8 cellular contexts compared by ENCODE assay signal in genomic region chr5:142888469-142889085, GRCh38.
A peak's percentile ranks its signal among the peaks of the same experiment; 100 is the strongest.
DNase-seq lines count a peak whose midpoint lies in the region; ATAC-seq, FAIRE-seq and TF ChIP-seq lines count a peak whose summit lies in the region.
"Had no signal": no experiment of that assay in that cellular context is flagged by ENCODE, and none has a peak within 500 bp of the region (broad histone marks: within the 10 kb centered on the region; RNA-seq: fewer than 3 reads in every experiment).

No MANE protein-coding gene starts in this region.

- H3K9me2 ChIP-seq in Karpas-422 (replicated peaks; ENCODE audit: insufficient read depth, low read length) = no peaks in the 10 kb centered on the region
- no peaks in the 10 kb centered on the region for H3K9me2 ChIP-seq in SK-N-SH
- no peaks in the 10 kb centered on the region for H3K9me2 ChIP-seq in neural cell (ENCODE audit: insufficient read depth, low read length)

- TF ChIP-seq RAD21 in SK-N-SH (IDR thresholded peaks at IDR 0.05; ENCODE audit: low read length) (peak; percentile 88), neural cell (conservative IDR thresholded peaks at IDR 0.05) (peak; percentile 87)

- H3K4me1 ChIP-seq in Karpas-422 (ENCODE audit: low read length) (no peaks in the 10 kb centered on the region), SK-N-SH (ENCODE audit: control insufficient read depth in 1 of 2, insufficient read depth in 2 of 2, low read depth in 1 of 2, low read length in 1 of 2) (no peaks in the 10 kb centered on the region; a peak in 2 of 4 replicates)

- H3K9me3 ChIP-seq in Karpas-422 (ENCODE audit: low read length) = no peaks in the 10 kb centered on the region
- no peaks in the 10 kb centered on the region for H3K9me3 ChIP-seq in SK-N-SH
- no peaks in the 10 kb centered on the region for H3K9me3 ChIP-seq in neural cell (ENCODE audit: low read length)

- H3K4me3 ChIP-seq in Karpas-422 (ENCODE audit: low read length) (no peak overlapping the region), SK-N-SH (ENCODE audit: low read depth in 2 of 2, low read length in 1 of 2) (no peak overlapping the region; a peak in 1 of 4 replicates), neural cell (ENCODE audit: low read length) (no peak overlapping the region)
- H3K4me3 ChIP-seq: skin epidermis had no signal

- H2AFZ ChIP-seq in Karpas-422 (ENCODE audit: low read length) (no peak overlapping the region), SK-N-SH (ENCODE audit: low read depth) (no peak overlapping the region), neural cell (ENCODE audit: low read depth, low read length) (no peak overlapping the region)

- no peaks in the 10 kb centered on the region for H4K20me1 ChIP-seq in Karpas-422 (ENCODE audit: insufficient read depth, low read depth, low read length)
- H4K20me1 ChIP-seq in SK-N-SH (ENCODE audit: insufficient read depth) = no peaks in the 10 kb centered on the region
- no peaks in the 10 kb centered on the region for H4K20me1 ChIP-seq in neural cell (ENCODE audit: insufficient read depth)

- no peak overlapping the region for H3K4me2 ChIP-seq in Karpas-422 (ENCODE audit: low read depth, low read length, poor library complexity, severe bottlenecking)
- no peak overlapping the region for H3K4me2 ChIP-seq in SK-N-SH
- H3K4me2 ChIP-seq in neural cell (ENCODE audit: low read length) = no peak overlapping the region

- TF ChIP-seq EP300 in SK-N-SH (IDR thresholded peaks at IDR 0.05; ENCODE audit: borderline replicate concordance in 1 of 2, low read depth in 1 of 2, low read length in 1 of 2) (no peak), neural cell (conservative IDR thresholded peaks at IDR 0.05; ENCODE audit: poor library complexity, severe bottlenecking) (no peak)

- H3K79me2 ChIP-seq in Karpas-422 (ENCODE audit: low read length) (no peaks in the 10 kb centered on the region), SK-N-SH (ENCODE audit: insufficient read depth) (no peaks in the 10 kb centered on the region), neural cell (replicated peaks; ENCODE audit: insufficient read depth, low read length) (no peaks in the 10 kb centered on the region)

- 73% methylated on average over 9 of the region's 9 CpGs for WGBS in SK-N-SH (ENCODE audit: low lambda C conversion rate)

- H3K27ac ChIP-seq in Karpas-422 (ENCODE audit: low read length) = no peak overlapping the region
- H3K27ac ChIP-seq in SK-N-SH (ENCODE audit: low read depth in 2 of 2, low read length in 1 of 2) = no peak overlapping the region
- no peak overlapping the region for H3K27ac ChIP-seq in neural cell (ENCODE audit: low read length)
- H3K27ac ChIP-seq: skin epidermis had no signal

- peak; percentile 80 for FAIRE-seq in G401.6 (lab: Jason Lieb, UNC)

- CTCF ChIA-PET in SK-N-SH (lab: Yijun Ruan, JAX) = interaction anchor here (0.5 to 27.9 kb wide), 77 partner anchors 11 to 1001 kb away, joined by 3 to 1285 read pairs (median 5); partner anchors contain the start of genes ARHGAP26 and NR3C1

- H3K36me3 ChIP-seq in Karpas-422 (ENCODE audit: insufficient read depth, low read length) (no peaks in the 10 kb centered on the region), SK-N-SH (replicated peaks in 1 of 2; ENCODE audit: control insufficient read depth in 1 of 2, insufficient read depth in 2 of 2, low read length in 1 of 2) (peaks cover 0 to 22% of the 10 kb centered on the region in 2 experiments), neural cell (ENCODE audit: insufficient read depth, low read length) (no peaks in the 10 kb centered on the region)

- POLR2A ChIA-PET in SK-N-SH (lab: Yijun Ruan, JAX) = interaction anchor here (1.3 kb wide), 1 partner anchor 172 kb away, joined by 4 read pairs; no protein-coding TSS in a partner anchor

- no peak for ATAC-seq in HG02885 (IDR thresholded peaks at IDR 0.05; ENCODE audit: poor library complexity, unreplicated experiment)

- peak; percentile 78 for TF ChIP-seq CTCF in SK-N-SH (IDR thresholded peaks at IDR 0.05)
- peak; percentile 89 for TF ChIP-seq CTCF in neural cell (IDR thresholded peaks at IDR 0.05; ENCODE audit: poor library complexity, severe bottlenecking)

- no peaks in the 10 kb centered on the region for H3F3A ChIP-seq in SK-N-SH (replicated peaks; ENCODE audit: insufficient read depth)
- H3F3A ChIP-seq in neural cell (ENCODE audit: insufficient read depth, low read length, poor library complexity, severe bottlenecking) = no peaks in the 10 kb centered on the region

- DNase-seq in Karpas-422 = peak; percentile 55
- peak; percentile 70 for DNase-seq in SK-N-SH
- peak; percentile 50 for DNase-seq in fibroblast of gingiva (ENCODE audit: low read depth)
- DNase-seq in activated effector memory CD4-positive, alpha-beta T cell treated with Interleukin-2 at 50 U/mL for 16 hours = no peak

- H3K27me3 ChIP-seq in Karpas-422 (ENCODE audit: low read length) (no peaks in the 10 kb centered on the region), SK-N-SH (ENCODE audit: insufficient read depth) (no peaks in the 10 kb centered on the region), neural cell (ENCODE audit: insufficient read depth, low read depth, low read length) (no peaks in the 10 kb centered on the region)

- H3K9ac ChIP-seq in Karpas-422 (ENCODE audit: low read length) (no peak overlapping the region), SK-N-SH (no peak overlapping the region), neural cell (ENCODE audit: low read length) (no peak overlapping the region)

TF ChIP-seq in SK-N-SH, 30 proteins besides CTCF, POLR2A, EP300 and RAD21:
- TF ChIP-seq, protein P1, sequence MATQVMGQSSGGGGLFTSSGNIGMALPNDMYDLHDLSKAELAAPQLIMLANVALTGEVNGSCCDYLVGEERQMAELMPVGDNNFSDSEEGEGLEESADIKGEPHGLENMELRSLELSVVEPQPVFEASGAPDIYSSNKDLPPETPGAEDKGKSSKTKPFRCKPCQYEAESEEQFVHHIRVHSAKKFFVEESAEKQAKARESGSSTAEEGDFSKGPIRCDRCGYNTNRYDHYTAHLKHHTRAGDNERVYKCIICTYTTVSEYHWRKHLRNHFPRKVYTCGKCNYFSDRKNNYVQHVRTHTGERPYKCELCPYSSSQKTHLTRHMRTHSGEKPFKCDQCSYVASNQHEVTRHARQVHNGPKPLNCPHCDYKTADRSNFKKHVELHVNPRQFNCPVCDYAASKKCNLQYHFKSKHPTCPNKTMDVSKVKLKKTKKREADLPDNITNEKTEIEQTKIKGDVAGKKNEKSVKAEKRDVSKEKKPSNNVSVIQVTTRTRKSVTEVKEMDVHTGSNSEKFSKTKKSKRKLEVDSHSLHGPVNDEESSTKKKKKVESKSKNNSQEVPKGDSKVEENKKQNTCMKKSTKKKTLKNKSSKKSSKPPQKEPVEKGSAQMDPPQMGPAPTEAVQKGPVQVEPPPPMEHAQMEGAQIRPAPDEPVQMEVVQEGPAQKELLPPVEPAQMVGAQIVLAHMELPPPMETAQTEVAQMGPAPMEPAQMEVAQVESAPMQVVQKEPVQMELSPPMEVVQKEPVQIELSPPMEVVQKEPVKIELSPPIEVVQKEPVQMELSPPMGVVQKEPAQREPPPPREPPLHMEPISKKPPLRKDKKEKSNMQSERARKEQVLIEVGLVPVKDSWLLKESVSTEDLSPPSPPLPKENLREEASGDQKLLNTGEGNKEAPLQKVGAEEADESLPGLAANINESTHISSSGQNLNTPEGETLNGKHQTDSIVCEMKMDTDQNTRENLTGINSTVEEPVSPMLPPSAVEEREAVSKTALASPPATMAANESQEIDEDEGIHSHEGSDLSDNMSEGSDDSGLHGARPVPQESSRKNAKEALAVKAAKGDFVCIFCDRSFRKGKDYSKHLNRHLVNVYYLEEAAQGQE (IDR thresholded peaks at IDR 0.05; ENCODE audit: low read depth, low read length) = no peak
- peak; percentile 73 for TF ChIP-seq SMC3 (IDR thresholded peaks at IDR 0.05; ENCODE audit: low read depth, low read length)

TF ChIP-seq in neural cell, 6 proteins besides CTCF, POLR2A, EP300 and RAD21:
- TF ChIP-seq SMC3 (conservative IDR thresholded peaks at IDR 0.05; ENCODE audit: poor library complexity) (peak; percentile 87), TAF1 (IDR thresholded peaks at IDR 0.05; ENCODE audit: low read depth) (no peak)
- TF ChIP-seq, protein P1 (IDR thresholded peaks at IDR 0.05; ENCODE audit: borderline replicate concordance) = peak; percentile 78
TF ChIP-seq in neural cell: peak in this region for 2.
